Comparison of ENCODE assay signal across 26 cellular contexts in the genomic region with DNA sequence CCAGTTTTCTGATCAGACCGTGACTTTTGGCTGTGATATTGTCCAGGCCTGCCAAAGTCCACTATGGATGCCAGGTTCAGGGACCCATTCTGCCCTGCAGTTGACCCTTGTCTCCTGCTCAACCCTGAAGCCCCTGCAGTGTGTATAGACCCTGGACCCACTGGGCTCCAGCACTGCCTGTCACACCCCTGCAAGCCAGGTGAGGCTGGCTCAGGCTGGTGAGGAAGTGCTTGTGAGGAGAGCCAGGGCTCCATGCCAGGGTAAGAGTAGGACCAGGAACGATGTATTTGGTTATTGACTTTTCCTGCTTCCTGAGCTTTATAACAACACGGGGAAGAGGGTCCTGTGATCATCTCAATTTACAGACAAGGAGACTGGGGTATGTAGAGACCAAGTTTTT. TPM values are rescaled to one million over a fixed set of nuclear protein-coding genes. Genes with fewer than 3 reads are reported as not detected.
"Had no signal": no experiment of that assay in that cellular context is flagged by ENCODE, and none has a peak within 500 bp of the region (broad histone marks: within the 10 kb centered on the region; RNA-seq: fewer than 3 reads in every experiment).

No MANE protein-coding gene starts in this region.

- H3K4me3 ChIP-seq: mucosa of descending colon, sigmoid colon, thoracic aorta had no signal

- H3K36me3 ChIP-seq: sigmoid colon, thoracic aorta, WERI-Rb-1 had no signal

- H3K36me3 Mint-ChIP-seq: activated CD8-positive, alpha-beta memory T cell treated with anti-CD3 and anti-CD28 coated beads, Interleukin-2, amount 10 ng/mL, durations not matched to agents 7 days and 5 days; naive B cell; T-cell; type B pancreatic cell had no signal

- H3K27me3 Mint-ChIP-seq: activated CD8-positive, alpha-beta T cell treated with anti-CD3 and anti-CD28 coated beads for 36 hours; activated naive CD8-positive, alpha-beta T cell treated with anti-CD3 and anti-CD28 coated beads, Interleukin-2, amount 50 U/mL, for 24 hours; naive B cell; T-cell had no signal

- ATAC-seq: activated CD8-positive, alpha-beta memory T cell treated with anti-CD3 and anti-CD28 coated beads, Interleukin-2, amount 10 ng/mL, durations not matched to agents 7 days and 5 days; activated CD8-positive, alpha-beta T cell treated with anti-CD3 and anti-CD28 coated beads for 36 hours; activated naive CD8-positive, alpha-beta T cell treated with anti-CD3 and anti-CD28 coated beads, Interleukin-2, amount 50 U/mL, for 24 hours; mucosa of descending colon; T-cell had no signal

- H3K27me3 ChIP-seq: sigmoid colon had no signal

- DNase-seq: activated CD4-positive, alpha-beta T cell treated with anti-CD3 and anti-CD28 coated beads, Interleukin-2, amount 10 ng/mL, durations not matched to agents 7 days and 5 days; activated CD4-positive, CD25-positive, alpha-beta regulatory T cell treated with anti-CD3 and anti-CD28 coated beads, Interleukin-2, amount 50 U/mL, for 72 hours; activated CD8-positive, alpha-beta memory T cell treated with anti-CD3 and anti-CD28 coated beads, Interleukin-2, amount 10 ng/mL, durations not matched to agents 7 days and 5 days; activated CD8-positive, alpha-beta T cell treated with anti-CD3 and anti-CD28 coated beads for 36 hours; activated effector memory CD4-positive, alpha-beta T cell treated with anti-CD3 and anti-CD28 coated beads, Interleukin-2, amount 50 U/mL, for 16 hours; activated naive CD4-positive, alpha-beta T cell treated with anti-CD3 and anti-CD28 coated beads, Interleukin-2, amount 50 U/mL, for 16 hours; activated naive CD8-positive, alpha-beta T cell treated with anti-CD3 and anti-CD28 coated beads, Interleukin-2, amount 50 U/mL, for 24 hours; activated T-cell treated with anti-CD3 and anti-CD28 coated beads for 4 hours; cerebellar nuclear complex; cortex of kidney; foreskin melanocyte; glutamatergic neuron; hypothalamus; mesendoderm; mucosa of descending colon; naive B cell; sigmoid colon; stimulated activated CD4-positive, alpha-beta T cell treated with anti-CD3 and anti-CD28 coated beads, Interleukin-2, amount 100 ng/mL, for 48 hours; stimulated activated CD8-positive, alpha-beta memory T cell treated with anti-CD3 and anti-CD28 coated beads, Interleukin-4, amount 100 ng/mL, for 48 hours; stimulated activated naive CD4-positive, alpha-beta T cell; T-cell; WERI-Rb-1 had no signal

- H3K4me3 Mint-ChIP-seq: activated CD4-positive, alpha-beta T cell treated with anti-CD3 and anti-CD28 coated beads, Interleukin-2, amount 10 ng/mL, durations not matched to agents 7 days and 5 days; activated CD8-positive, alpha-beta memory T cell treated with anti-CD3 and anti-CD28 coated beads, Interleukin-2, amount 10 ng/mL, durations not matched to agents 7 days and 5 days; activated CD8-positive, alpha-beta T cell treated with anti-CD3 and anti-CD28 coated beads for 36 hours; activated naive CD8-positive, alpha-beta T cell treated with anti-CD3 and anti-CD28 coated beads, Interleukin-2, amount 50 U/mL, for 24 hours; naive B cell; neural crest cell; T-cell; type B pancreatic cell had no signal

- H3K27ac Mint-ChIP-seq: activated CD4-positive, alpha-beta T cell treated with anti-CD3 and anti-CD28 coated beads, Interleukin-2, amount 10 ng/mL, durations not matched to agents 7 days and 5 days; activated CD8-positive, alpha-beta memory T cell treated with anti-CD3 and anti-CD28 coated beads, Interleukin-2, amount 10 ng/mL, durations not matched to agents 7 days and 5 days; activated CD8-positive, alpha-beta T cell treated with anti-CD3 and anti-CD28 coated beads for 36 hours; activated naive CD8-positive, alpha-beta T cell treated with anti-CD3 and anti-CD28 coated beads, Interleukin-2, amount 50 U/mL, for 24 hours; naive B cell; T-cell; type B pancreatic cell had no signal

- H3K9me3 ChIP-seq: mucosa of descending colon, sigmoid colon, thoracic aorta had no signal

- H3K9me3 Mint-ChIP-seq: activated CD4-positive, alpha-beta T cell treated with anti-CD3 and anti-CD28 coated beads, Interleukin-2, amount 10 ng/mL, durations not matched to agents 7 days and 5 days; activated CD8-positive, alpha-beta T cell treated with anti-CD3 and anti-CD28 coated beads for 36 hours; activated naive CD8-positive, alpha-beta T cell treated with anti-CD3 and anti-CD28 coated beads, Interleukin-2, amount 50 U/mL, for 24 hours; naive B cell; neural crest cell; T-cell had no signal

- H3K4me1 Mint-ChIP-seq: activated CD4-positive, alpha-beta T cell treated with anti-CD3 and anti-CD28 coated beads, Interleukin-2, amount 10 ng/mL, durations not matched to agents 7 days and 5 days; activated CD8-positive, alpha-beta memory T cell treated with anti-CD3 and anti-CD28 coated beads, Interleukin-2, amount 10 ng/mL, durations not matched to agents 7 days and 5 days; activated naive CD8-positive, alpha-beta T cell treated with anti-CD3 and anti-CD28 coated beads, Interleukin-2, amount 50 U/mL, for 24 hours; naive B cell; T-cell had no signal

- H3K27ac ChIP-seq: thoracic aorta, WERI-Rb-1 had no signal

RNA-seq across cellular contexts. Expression of a gene that starts 19.1 kb away (rescaled TPM):
- total RNA-seq: osteoblast had no signal

RNA-seq across cellular contexts. Expression of a gene that starts 55.7 kb away (rescaled TPM):
- total RNA-seq: activated CD4-positive, alpha-beta T cell treated with anti-CD3 and anti-CD28 coated beads, Interleukin-2, amount 10 ng/mL, durations not matched to agents 7 days and 5 days; activated CD8-positive, alpha-beta memory T cell treated with anti-CD3 and anti-CD28 coated beads, Interleukin-2, amount 10 ng/mL, durations not matched to agents 7 days and 5 days; activated CD8-positive, alpha-beta T cell treated with anti-CD3 and anti-CD28 coated beads for 36 hours had no signal
